ENCODE assay signal across 31 cellular contexts in genomic region chr5:155430192-155430591, GRCh38.
"Had no signal": no experiment of that assay in that cellular context is flagged by ENCODE, and none has a peak within 500 bp of the region (broad histone marks: within the 10 kb centered on the region; RNA-seq: fewer than 3 reads in every experiment).

No MANE protein-coding gene starts in this region.

- H2AFZ ChIP-seq: hepatocyte had no signal

- DNase-seq: activated CD4-positive, alpha-beta memory T cell treated with anti-CD3 and anti-CD28 coated beads for 36 hours; activated CD4-positive, alpha-beta T cell treated with anti-CD3 and anti-CD28 coated beads for 36 hours; activated CD4-positive, alpha-beta T cell treated with anti-CD3 and anti-CD28 coated beads, Interleukin-2, amount 10 ng/mL, durations not matched to agents 24 days and 14 days; activated CD4-positive, CD25-positive, alpha-beta regulatory T cell; activated CD4-positive, CD25-positive, alpha-beta regulatory T cell treated with anti-CD3 and anti-CD28 coated beads, Interleukin-2, amount 50 U/mL, for 72 hours; activated CD8-positive, alpha-beta memory T cell treated with anti-CD3 and anti-CD28 coated beads, Interleukin-2, amount 10 ng/mL, durations not matched to agents 7 days and 5 days; activated CD8-positive, alpha-beta memory T cell treated with anti-CD3 and anti-CD28 coated beads, Interleukin-2, amount 50 U/mL, for 4 hours; activated CD8-positive, alpha-beta T cell treated with anti-CD3 and anti-CD28 coated beads, Interleukin-2, amount 10 ng/mL, durations not matched to agents 7 days and 5 days; activated gamma-delta T cell; activated naive CD4-positive, alpha-beta T cell; activated naive CD4-positive, alpha-beta T cell treated with anti-CD3 and anti-CD28 coated beads, Interleukin-2, amount 10 ng/mL, durations not matched to agents 7 days and 5 days; activated naive CD8-positive, alpha-beta T cell treated with anti-CD3 and anti-CD28 coated beads, Interleukin-2, amount 10 ng/mL, durations not matched to agents 7 days and 5 days; activated T-cell treated with anti-CD3 and anti-CD28 coated beads, Interleukin-2, amount 50 U/mL, for 1 hour; activated T-cell treated with anti-CD3 and anti-CD28 coated beads, Interleukin-2, amount 50 U/mL, for 72 hours; central memory CD4-positive, alpha-beta T cell; cerebellar nuclear complex; colonic mucosa; effector CD8-positive, alpha-beta T cell; esophagus squamous epithelium; foreskin melanocyte; heart right ventricle; T1000 had no signal

- ATAC-seq: activated CD4-positive, alpha-beta T cell treated with anti-CD3 and anti-CD28 coated beads for 36 hours; activated CD8-positive, alpha-beta memory T cell treated with anti-CD3 and anti-CD28 coated beads, Interleukin-2, amount 10 ng/mL, durations not matched to agents 7 days and 5 days; activated CD8-positive, alpha-beta T cell treated with anti-CD3 and anti-CD28 coated beads, Interleukin-2, amount 10 ng/mL, durations not matched to agents 7 days and 5 days; activated naive CD4-positive, alpha-beta T cell treated with anti-CD3 and anti-CD28 coated beads, Interleukin-2, amount 50 U/mL, for 72 hours; activated T-cell treated with anti-CD3 and anti-CD28 coated beads, Interleukin-2, amount 50 U/mL, for 72 hours; gastroesophageal sphincter; heart right ventricle had no signal

- FAIRE-seq: endometrium, endothelial cell of umbilical vein had no signal

- H3K36me3 ChIP-seq: ascending aorta, breast epithelium, cardiac muscle cell, colonic mucosa, esophagus squamous epithelium, gastroesophageal sphincter, heart right ventricle had no signal

- H3K4me1 ChIP-seq: ascending aorta, breast epithelium, colonic mucosa, esophagus squamous epithelium, gastroesophageal sphincter, heart right ventricle had no signal

- H3K79me2 ChIP-seq: hepatocyte had no signal

- H3K27me3 ChIP-seq: ascending aorta, breast epithelium, cardiac muscle cell, colonic mucosa, esophagus squamous epithelium, gastroesophageal sphincter, heart right ventricle, hepatocyte had no signal

- H3K9me3 ChIP-seq: ascending aorta, breast epithelium, colonic mucosa, esophagus squamous epithelium, gastroesophageal sphincter had no signal

- H3K27ac ChIP-seq: ascending aorta, breast epithelium, cardiac muscle cell, colonic mucosa, epithelial cell of prostate, esophagus squamous epithelium, gastroesophageal sphincter, heart right ventricle, hepatocyte had no signal

- H3K4me2 ChIP-seq: hepatocyte had no signal

- H3K4me3 ChIP-seq: ascending aorta, breast epithelium, cardiac muscle cell, colonic mucosa, esophagus squamous epithelium, gastroesophageal sphincter, heart right ventricle, hepatocyte had no signal
